9 cellular contexts compared by ENCODE assay signal in genomic region chr13:108213946-108214345, GRCh38. TPM values are rescaled to one million over a fixed set of nuclear protein-coding genes. Genes with fewer than 3 reads are reported as not detected.
A peak's percentile ranks its signal among the peaks of the same experiment; 100 is the strongest.
DNase-seq lines count a peak whose midpoint lies in the region; FAIRE-seq and TF ChIP-seq lines count a peak whose summit lies in the region.
"Had no signal": no experiment of that assay in that cellular context is flagged by ENCODE, and none has a peak within 500 bp of the region (broad histone marks: within the 10 kb centered on the region; RNA-seq: fewer than 3 reads in every experiment).

No MANE protein-coding gene starts in this region.

- peak overlapping the region; percentile 81 for H3K4me3 Mint-ChIP-seq in T-helper 1 cell treated with Interleukin-12 subunit alpha and Interleukin-12 subunit beta and Interleukin-4 antibody, amounts not matched to agents 30 μg/mL and 1 μg/mL, for 36 hours

- H3K9me3 ChIP-seq in fibroblast of lung (ENCODE audit: control insufficient read depth, insufficient read depth, low read depth, low read length): no peaks in the 10 kb centered on the region
- H3K9me3 ChIP-seq in skeletal muscle satellite cell (replicated peaks; ENCODE audit: low read length): no peaks in the 10 kb centered on the region
- H3K9me3 ChIP-seq in vagina: no peaks in the 10 kb centered on the region

- H3K36me3 ChIP-seq in fibroblast of lung (ENCODE audit: control insufficient read depth, insufficient read depth, low read length) (no peaks in the 10 kb centered on the region), skeletal muscle satellite cell (ENCODE audit: insufficient read depth, low read length) (peaks cover 20% of the 10 kb centered on the region), vagina (peaks cover 0 to 7% of the 10 kb centered on the region in 2 donors)

- H3K27me3 ChIP-seq in fibroblast of lung (ENCODE audit: control insufficient read depth, insufficient read depth, low read length): no peaks in the 10 kb centered on the region
- no peaks in the 10 kb centered on the region for H3K27me3 ChIP-seq in skeletal muscle satellite cell (ENCODE audit: control insufficient read depth, insufficient read depth, low read length)
- no peaks in the 10 kb centered on the region for H3K27me3 ChIP-seq in vagina
- H3K27me3 ChIP-seq: heart right ventricle had no signal

- no peak overlapping the region for H3K9ac ChIP-seq in fibroblast of lung (ENCODE audit: insufficient read depth, low read length)
- peak overlapping the region; percentile 60 for H3K9ac ChIP-seq in skeletal muscle satellite cell (ENCODE audit: low read depth, low read length)

- H3K4me1 ChIP-seq in fibroblast of lung (ENCODE audit: control insufficient read depth, extremely low read depth, insufficient read depth, low read length) (peaks cover 2% of the 10 kb centered on the region), skeletal muscle satellite cell (ENCODE audit: control insufficient read depth, insufficient read depth, low read length) (peaks cover 16% of the 10 kb centered on the region), vagina (peaks cover 30% of the 10 kb centered on the region)

- peak overlapping the region; percentile 74 for H2AFZ ChIP-seq in fibroblast of lung (ENCODE audit: low read length)

- H3K79me2 ChIP-seq in fibroblast of lung (ENCODE audit: control insufficient read depth, insufficient read depth, low read length): peaks cover 15% of the 10 kb centered on the region

- H3K4me1 Mint-ChIP-seq in T-helper 1 cell treated with Interleukin-12 subunit alpha and Interleukin-12 subunit beta and Interleukin-4 antibody, amounts not matched to agents 30 μg/mL and 1 μg/mL, for 36 hours (ENCODE audit: low read depth): peaks cover 32% of the 10 kb centered on the region

- no peaks in the 10 kb centered on the region for H3K9me3 Mint-ChIP-seq in T-helper 1 cell treated with Interleukin-12 subunit alpha and Interleukin-12 subunit beta and Interleukin-4 antibody, amounts not matched to agents 30 μg/mL and 1 μg/mL, for 36 hours

- H3K4me3 ChIP-seq in fibroblast of lung (replicated peaks in 1 of 4; ENCODE audit: control extremely low read depth in 1 of 4, insufficient read depth in 1 of 4, low read depth in 3 of 4, low read length in 4 of 4): peak overlapping the region; percentile 54 to 65 (median 58)
- H3K4me3 ChIP-seq in skeletal muscle satellite cell (ENCODE audit: low read length): peak overlapping the region; percentile 68
- no peak overlapping the region for H3K4me3 ChIP-seq in vagina

- H3K36me3 Mint-ChIP-seq in T-helper 1 cell treated with Interleukin-12 subunit alpha and Interleukin-12 subunit beta and Interleukin-4 antibody, amounts not matched to agents 30 μg/mL and 1 μg/mL, for 36 hours (ENCODE audit: low read depth): peaks cover 22% of the 10 kb centered on the region

- H3K4me2 ChIP-seq in fibroblast of lung (ENCODE audit: extremely low read depth, insufficient read depth, low read length) (peak overlapping the region; percentile 93), skeletal muscle satellite cell (ENCODE audit: low read length) (peak overlapping the region; percentile 89)

- no peak for FAIRE-seq in RCC 7860 (lab: Jason Lieb, UNC)

- peak overlapping the region; percentile 36 for H3K27ac ChIP-seq in fibroblast of lung (ENCODE audit: insufficient read depth, low read length)
- no peak overlapping the region for H3K27ac ChIP-seq in vagina
- H3K27ac ChIP-seq: heart right ventricle had no signal

- H3K27ac Mint-ChIP-seq in T-helper 1 cell treated with Interleukin-12 subunit alpha and Interleukin-12 subunit beta and Interleukin-4 antibody, amounts not matched to agents 30 μg/mL and 1 μg/mL, for 36 hours: peak overlapping the region; percentile 69

- no peak for TF ChIP-seq CTCF in fibroblast of lung (conservative IDR thresholded peaks at IDR 0.05 in 1 of 2, IDR thresholded peaks at IDR 0.05 in 1 of 2; ENCODE audit: low read depth in 1 of 2, low read length in 2 of 2)
- TF ChIP-seq CTCF in vagina (IDR thresholded peaks at IDR 0.05): no peak

- H3K27me3 Mint-ChIP-seq in T-helper 1 cell treated with Interleukin-12 subunit alpha and Interleukin-12 subunit beta and Interleukin-4 antibody, amounts not matched to agents 30 μg/mL and 1 μg/mL, for 36 hours (ENCODE audit: low read depth): no peaks in the 10 kb centered on the region

- intact Hi-C loops in vagina (cut with DNase I): no loop called here

- no peak for TF ChIP-seq POLR2A in vagina (IDR thresholded peaks at IDR 0.05)

- no peaks in the 10 kb centered on the region for H4K20me1 ChIP-seq in fibroblast of lung (ENCODE audit: control insufficient read depth, extremely low read depth, insufficient read depth, low read length)

- DNase-seq in T-helper 1 cell (no peak), RCC 7860 (ENCODE audit: low spot score) (peak; percentile 18), fibroblast of lung (ENCODE audit: low read depth in 2 of 2) (peak; percentile 20 to 71), T-helper 9 cell (no peak), vagina (ENCODE audit: extremely low spot score in 2 of 2) (no peak), DMS 273 (lab: John Stamatoyannopoulos, UW; ENCODE audit: unreplicated experiment) (no peak)
- DNase-seq: heart right ventricle had no signal

RNA-seq across cellular contexts. Expression of gene LIG4, which starts 1.4 kb away (rescaled TPM):
- total RNA-seq in fibroblast of lung (7.7 and 11.6 TPM in 2 replicates), vagina (7.4 TPM)
- 7.8 and 9.4 TPM in 2 replicates for polyA plus RNA-seq in fibroblast of lung
- 5.6 and 6.8 TPM in 2 replicates for polyA plus RNA-seq in fibroblast of lung (2012)
- 0.59 and 1.2 TPM in 2 replicates for polyA minus RNA-seq in fibroblast of lung (ENCODE audit: low replicate concordance)
- total RNA-seq in skeletal muscle satellite cell (2012; rRNA removed): 7.2 and 8.9 TPM in 2 replicates

RNA-seq across cellular contexts. Expression of gene ABHD13, which starts 4.2 kb away (rescaled TPM):
- total RNA-seq in fibroblast of lung (7.1 and 7.7 TPM in 2 replicates), vagina (10.1 TPM)
- polyA plus RNA-seq in fibroblast of lung: 7.2 and 9.7 TPM in 2 replicates
- 4.5 and 5.8 TPM in 2 replicates for polyA plus RNA-seq in fibroblast of lung (2012)
- polyA minus RNA-seq in fibroblast of lung (ENCODE audit: low replicate concordance): 0.12 and 0.19 TPM in 2 replicates
- 4.8 and 5.1 TPM in 2 replicates for total RNA-seq in skeletal muscle satellite cell (2012; rRNA removed)

RNA-seq across cellular contexts. Expression of gene TNFSF13B, which starts 55.6 kb away (rescaled TPM):
- total RNA-seq in fibroblast of lung: 4.8 and 5.4 TPM in 2 replicates
- polyA plus RNA-seq in fibroblast of lung: 1.5 and 1.8 TPM in 2 replicates
- 1.3 and 2.7 TPM in 2 replicates for polyA plus RNA-seq in fibroblast of lung (2012)
- polyA minus RNA-seq in fibroblast of lung (ENCODE audit: low replicate concordance): not detected in 2 replicates
- total RNA-seq in skeletal muscle satellite cell (2012; rRNA removed): 3.1 and 6.3 TPM in 2 replicates
- not detected for total RNA-seq in vagina

Comparison
In these comparisons a context has a peak if more than half of its experiments do, and no peak if none do; other contexts are left out.
1. DNase-seq: peak in RCC 7860 (single experiment) and fibroblast of lung (2 of 2); none in T-helper 1 cell (0 of 5), T-helper 9 cell (single experiment), vagina (0 of 2) and DMS 273 (single experiment).
2. H3K4me3 ChIP-seq: peak in fibroblast of lung (4 of 4) and skeletal muscle satellite cell (single experiment); none in vagina (0 of 2).